In the genomic region with DNA sequence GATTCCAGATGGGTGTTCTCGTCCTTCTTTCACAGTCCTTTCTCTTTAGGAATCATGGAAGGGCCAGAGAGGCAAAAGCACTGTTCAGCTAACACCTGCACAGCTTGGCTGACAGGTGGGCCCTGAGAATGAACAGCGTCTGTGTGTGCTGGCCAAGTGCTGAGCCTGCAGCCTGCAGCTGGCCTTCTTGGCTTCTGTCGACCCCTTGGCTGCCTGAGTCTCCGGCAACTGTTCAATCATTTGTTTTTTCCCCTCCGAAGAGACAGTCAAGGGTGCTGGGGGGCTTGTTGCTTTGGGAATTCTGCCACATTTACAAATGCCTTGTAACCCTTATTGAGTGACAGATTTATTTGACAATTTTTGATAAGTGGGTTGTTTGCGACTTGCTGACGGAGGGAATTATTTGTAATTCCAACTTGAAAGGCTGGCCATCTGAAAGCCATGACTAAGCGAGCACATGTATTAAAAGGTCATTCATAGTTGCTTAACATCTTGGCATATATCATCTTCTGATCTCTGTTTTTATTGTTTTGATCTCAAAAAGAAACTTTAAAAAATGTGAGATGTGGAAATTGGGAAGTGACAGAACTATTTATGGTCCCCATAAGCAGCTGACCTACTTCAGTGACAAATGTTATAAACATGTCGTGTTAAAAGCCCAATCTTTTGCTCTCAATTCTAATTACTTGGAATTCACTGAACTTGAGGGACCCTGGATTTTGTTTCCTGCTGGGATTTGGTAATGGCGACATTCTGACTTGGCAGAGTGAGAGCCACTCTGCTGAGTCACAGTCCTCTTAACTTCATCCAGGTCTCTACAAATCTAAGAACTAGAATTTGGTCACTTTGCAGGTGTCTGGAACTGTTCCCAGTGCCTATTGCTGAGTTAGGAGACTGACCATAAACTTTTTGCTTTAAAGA, we compare ENCODE assay signal across 12 cellular contexts. TPM values are rescaled to one million over a fixed set of nuclear protein-coding genes. Genes with fewer than 3 reads are reported as not detected.
DNase-seq lines count a peak whose midpoint lies in the region; ATAC-seq and TF ChIP-seq lines count a peak whose summit lies in the region.
"Had no signal": no experiment of that assay in that cellular context is flagged by ENCODE, and none has a peak within 500 bp of the region (broad histone marks: within the 10 kb centered on the region; RNA-seq: fewer than 3 reads in every experiment).

No MANE protein-coding gene starts in this region.

- no peak overlapping the region for H3K9ac ChIP-seq in smooth muscle cell (ENCODE audit: low read depth)
- H3K9ac ChIP-seq: BLaER1 had no signal

- H2AFZ ChIP-seq in smooth muscle cell (ENCODE audit: low read depth), result no peak overlapping the region

- no peak overlapping the region for H3K4me2 ChIP-seq in smooth muscle cell
- H3K4me2 ChIP-seq: BLaER1 had no signal

- no peak for TF ChIP-seq POLR2A in body of pancreas (IDR thresholded peaks at IDR 0.05)

- no peaks in the 10 kb centered on the region for H3K79me2 ChIP-seq in smooth muscle cell (ENCODE audit: low read depth)

- intact Hi-C loops in body of pancreas (cut with DNase I), result no loop called here

- 22 to 24% methylated on average over 10 of the region's 10 CpGs for WGBS in body of pancreas, 2 donors
- 44% methylated on average over 10 of the region's 10 CpGs for WGBS in smooth muscle cell (ENCODE audit: low lambda C conversion rate)

- TF ChIP-seq CTCF in body of pancreas (IDR thresholded peaks at IDR 0.05), result no peak
- no peak for TF ChIP-seq CTCF in smooth muscle cell (IDR thresholded peaks at IDR 0.05; ENCODE audit: borderline replicate concordance, insufficient read depth, poor library complexity, severe bottlenecking)

- H3K4me1 ChIP-seq in body of pancreas (no peaks in the 10 kb centered on the region), smooth muscle cell (ENCODE audit: low read depth) (no peaks in the 10 kb centered on the region)
- H3K4me1 ChIP-seq: BLaER1 had no signal

- DNase-seq in A172 (ENCODE audit: low spot score) (peak; percentile 40), LoVo (ENCODE audit: low spot score) (peak; percentile 44), body of pancreas (peak in 3 of 4 donors; percentile 13 to 37 (median 19)), smooth muscle cell (lab: John Stamatoyannopoulos, UW; ENCODE audit: unreplicated experiment) (no peak), GM03348 (ENCODE audit: low spot score) (no peak)
- DNase-seq: activated naive CD8-positive, alpha-beta T cell treated with anti-CD3 and anti-CD28 coated beads, Interleukin-2, amount 50 U/mL, for 24 hours; effector CD4-positive, alpha-beta T cell; stimulated activated naive CD8-positive, alpha-beta T cell treated with anti-CD3 and anti-CD28 coated beads, Interleukin-15, amount 100 ng/mL, for 72 hours had no signal

- ATAC-seq in body of pancreas (peak; percentile 52), GM21447 (IDR thresholded peaks at IDR 0.05; ENCODE audit: unreplicated experiment) (no peak), GM18502 (IDR thresholded peaks at IDR 0.05; ENCODE audit: poor library complexity, unreplicated experiment) (no peak)
- ATAC-seq: activated naive CD8-positive, alpha-beta T cell treated with anti-CD3 and anti-CD28 coated beads, Interleukin-2, amount 50 U/mL, for 24 hours; stimulated activated naive CD8-positive, alpha-beta T cell treated with anti-CD3 and anti-CD28 coated beads, Interleukin-15, amount 100 ng/mL, for 72 hours had no signal

- H3K4me3 ChIP-seq in body of pancreas (no peak overlapping the region), smooth muscle cell (no peak overlapping the region)
- H3K4me3 ChIP-seq: BLaER1 had no signal

- no peaks in the 10 kb centered on the region for H3K9me3 ChIP-seq in body of pancreas
- no peaks in the 10 kb centered on the region for H3K9me3 ChIP-seq in smooth muscle cell (replicated peaks; ENCODE audit: low read depth)

- no peaks in the 10 kb centered on the region for H3K27me3 ChIP-seq in body of pancreas
- H3K27me3 ChIP-seq in layer of hippocampus (ENCODE audit: control insufficient read depth, insufficient read depth, low read length), result no peaks in the 10 kb centered on the region
- H3K27me3 ChIP-seq in smooth muscle cell (ENCODE audit: low read depth), result peaks cover 21% of the 10 kb centered on the region
- H3K27me3 ChIP-seq: BLaER1 had no signal

- H3K27ac ChIP-seq in body of pancreas, result no peak overlapping the region
- H3K27ac ChIP-seq in layer of hippocampus (ENCODE audit: low read depth, low read length), result peak overlapping the region; percentile 9
- no peak overlapping the region for H3K27ac ChIP-seq in smooth muscle cell (ENCODE audit: low read depth)
- H3K27ac ChIP-seq: BLaER1 had no signal

- no peaks in the 10 kb centered on the region for H4K20me1 ChIP-seq in smooth muscle cell (ENCODE audit: low read depth)
- H4K20me1 ChIP-seq: BLaER1 had no signal

- no peaks in the 10 kb centered on the region for H3F3A ChIP-seq in smooth muscle cell (ENCODE audit: low read depth)

- H3K36me3 ChIP-seq in body of pancreas (replicated peaks in 1 of 2; ENCODE audit: insufficient read depth in 1 of 2, low read depth in 2 of 2), result no peaks in the 10 kb centered on the region
- H3K36me3 ChIP-seq in smooth muscle cell (ENCODE audit: low read depth), result no peaks in the 10 kb centered on the region
- H3K36me3 ChIP-seq: BLaER1 had no signal

RNA-seq across cellular contexts. Expression of a gene that starts 41.9 kb away (rescaled TPM):
- total RNA-seq in A172 (2014; rRNA removed; shearing (Covaris generic)), result 6.5 and 7.0 TPM in 2 replicates
- total RNA-seq in body of pancreas, result 1 to 10 TPM; 3.0 to 5.7 TPM
- total RNA-seq in smooth muscle cell, result 11.2 and 13.8 TPM in 2 replicates
- 0.79 and 8.3 TPM in 2 replicates for polyA plus RNA-seq in smooth muscle cell

Comparison
In these comparisons a context has a peak if more than half of its experiments do, and no peak if none do; other contexts are left out.
1. DNase-seq: peak in A172 (single experiment), LoVo (single experiment) and body of pancreas (3 of 4); none in smooth muscle cell (single experiment) and GM03348 (single experiment).